21 cellular contexts compared by ENCODE assay signal in genomic region chr1:151702936-151703335, GRCh38. TPM values are rescaled to one million over a fixed set of nuclear protein-coding genes. Genes with fewer than 3 reads are reported as not detected.
A peak's percentile ranks its signal among the peaks of the same experiment; 100 is the strongest.
DNase-seq lines count a peak whose midpoint lies in the region; ATAC-seq and TF ChIP-seq lines count a peak whose summit lies in the region.
"Had no signal": no experiment of that assay in that cellular context is flagged by ENCODE, and none has a peak within 500 bp of the region (broad histone marks: within the 10 kb centered on the region; RNA-seq: fewer than 3 reads in every experiment).

No MANE protein-coding gene starts in this region.

- no peak overlapping the region for H3K27ac Mint-ChIP-seq in endodermal cell
- no peak overlapping the region for H3K27ac Mint-ChIP-seq in neural progenitor cell

- H3K4me1 Mint-ChIP-seq in endodermal cell (no peaks in the 10 kb centered on the region), neural progenitor cell (peaks cover 28% of the 10 kb centered on the region)

- no peak overlapping the region for H2BK20ac ChIP-seq in IMR-90 (ENCODE audit: low read depth, low read length)

- no peak overlapping the region for H3K18ac ChIP-seq in IMR-90 (ENCODE audit: low read depth, low read length)

- no peak overlapping the region for H3K4me3 ChIP-seq in DND-41 (ENCODE audit: low read depth in 1 of 2, low read length in 2 of 2)
- no peak overlapping the region for H3K4me3 ChIP-seq in IMR-90 (ENCODE audit: insufficient read depth, low read depth, low read length)
- no peak overlapping the region for H3K4me3 ChIP-seq in endodermal cell (ENCODE audit: low read length)
- H3K4me3 ChIP-seq in neural progenitor cell: no peak overlapping the region
- no peak overlapping the region for H3K4me3 ChIP-seq in mucosa of descending colon
- H3K4me3 ChIP-seq in dorsolateral prefrontal cortex: no peak overlapping the region
- H3K4me3 ChIP-seq: MG63, SJSA1 had no signal

- intact Hi-C loops in IMR-90 (cut with micrococcal nuclease): no loop called here
- intact Hi-C loops in mucosa of descending colon (cut with DNase I, micrococcal nuclease): no loop called here
- intact Hi-C loops in dorsolateral prefrontal cortex (cut with DNase I): no loop called here

- 63% methylated on average over 2 of the region's 8 CpGs; no CpG with 5 or more reads in 1 of the 2 experiments for WGBS in IMR-90 (ENCODE audit: extremely low coverage in 2 of 2, insufficient read length in 1 of 2), 2 experiments
- WGBS in endodermal cell (ENCODE audit: insufficient coverage in 1 of 2, insufficient read length in 1 of 2), 2 experiments: 88 to 89% methylated on average over 7 to 8 of the region's 8 CpGs

- POLR2A ChIA-PET in IMR-90 (lab: Charles Lee; ENCODE audit: unreplicated experiment): no interaction called here

- TF ChIP-seq RAD21 in IMR-90 (IDR thresholded peaks at IDR 0.05; ENCODE audit: low read length): no peak

- H2BK15ac ChIP-seq in IMR-90 (ENCODE audit: low read depth, low read length): no peak overlapping the region

- H3K79me1 ChIP-seq in IMR-90 (ENCODE audit: low read depth in 1 of 2, low read length in 2 of 2): no peaks in the 10 kb centered on the region

- H2AK5ac ChIP-seq in IMR-90 (ENCODE audit: low read depth, low read length): no peak overlapping the region

- H4K20me1 ChIP-seq in DND-41 (ENCODE audit: insufficient read depth, low read length): 0 out of 2 replicates have a peak, but pooled peaks cover 3% of the 10 kb centered on the region
- H4K20me1 ChIP-seq in IMR-90 (ENCODE audit: insufficient read depth, low read length): no peaks in the 10 kb centered on the region; the same call in 1 of the 2 replicates
- peaks cover 3% of the 10 kb centered on the region for H4K20me1 ChIP-seq in neural progenitor cell (ENCODE audit: low read depth)

- H2BK120ac ChIP-seq in IMR-90 (ENCODE audit: low read depth, low read length): no peak overlapping the region

- no peak overlapping the region for H3K27ac ChIP-seq in DND-41 (ENCODE audit: low read length)
- no peak overlapping the region for H3K27ac ChIP-seq in IMR-90 (ENCODE audit: insufficient read depth, low read length)
- peak overlapping the region; percentile 2 for H3K27ac ChIP-seq in endodermal cell (ENCODE audit: low read depth, low read length)
- H3K27ac ChIP-seq in neural progenitor cell: no peak overlapping the region
- H3K27ac ChIP-seq in dorsolateral prefrontal cortex: peak overlapping the region in 14 of 59 donors; percentile 7 to 62 (median 26)
- H3K27ac ChIP-seq: SJSA1 had no signal

- TF ChIP-seq POLR2A in IMR-90 (IDR thresholded peaks at IDR 0.05; ENCODE audit: low read depth, low read length): no peak

- H4K8ac ChIP-seq in IMR-90 (ENCODE audit: low read depth in 2 of 2, low read length in 2 of 2): no peak overlapping the region

- peak; percentile 25; the same call in 1 of the 3 replicates for ATAC-seq in DND-41 (ENCODE audit: insufficient read depth, low read depth)
- no peak for ATAC-seq in IMR-90 (ENCODE audit: low read depth)
- no peak for ATAC-seq in mucosa of descending colon
- no peak for ATAC-seq in HG03565 (IDR thresholded peaks at IDR 0.05; ENCODE audit: unreplicated experiment)
- no peak for ATAC-seq in GM19395 (IDR thresholded peaks at IDR 0.05; ENCODE audit: unreplicated experiment)
- ATAC-seq: HCT116, Right ventricle myocardium inferior had no signal

- H3F3A ChIP-seq in neural progenitor cell (ENCODE audit: low read depth): no peaks in the 10 kb centered on the region

- no peak overlapping the region for H3K4me2 ChIP-seq in DND-41 (ENCODE audit: insufficient read depth, low read length)
- H3K4me2 ChIP-seq in IMR-90 (ENCODE audit: low read depth, low read length): no peak overlapping the region
- H3K4me2 ChIP-seq in neural progenitor cell: no peak overlapping the region

- no peak overlapping the region for H2AFZ ChIP-seq in DND-41 (ENCODE audit: low read depth, low read length)
- peak overlapping the region; percentile 27 for H2AFZ ChIP-seq in IMR-90 (replicated peaks; ENCODE audit: low read length, poor library complexity)
- no peak overlapping the region for H2AFZ ChIP-seq in neural progenitor cell (replicated peaks)

- no peaks in the 10 kb centered on the region for H3K9me1 ChIP-seq in IMR-90 (ENCODE audit: insufficient read depth, low read length)

- H3K36me3 ChIP-seq in DND-41 (ENCODE audit: insufficient read depth, low read length) (peaks cover 29% of the 10 kb centered on the region), IMR-90 (ENCODE audit: control insufficient read depth, insufficient read depth, low read length) (peaks cover 22% of the 10 kb centered on the region), endodermal cell (ENCODE audit: control insufficient read depth, insufficient read depth, low read length) (peaks cover 42% of the 10 kb centered on the region), neural progenitor cell (no peaks in the 10 kb centered on the region), mucosa of descending colon (ENCODE audit: low read depth) (no peaks in the 10 kb centered on the region)

- dilution Hi-C loops in IMR-90 (cut with HindIII; ENCODE audit: low sequenced_read_pairs, unreplicated experiment): no loop called here

- CTCF ChIA-PET in IMR-90 (lab: Yijun Ruan, JAX): no interaction called here

- no peak overlapping the region for H4K5ac ChIP-seq in IMR-90 (ENCODE audit: low read depth, low read length)

- H2BK5ac ChIP-seq in IMR-90 (ENCODE audit: low read depth, low read length, poor library complexity, severe bottlenecking): no peak overlapping the region

- no peaks in the 10 kb centered on the region for H3K27me3 ChIP-seq in DND-41 (ENCODE audit: insufficient read depth, low read length, poor library complexity)
- no peaks in the 10 kb centered on the region; the same call in 1 of the 2 replicates for H3K27me3 ChIP-seq in IMR-90 (ENCODE audit: control insufficient read depth, insufficient read depth, low read length)
- no peaks in the 10 kb centered on the region for H3K27me3 ChIP-seq in endodermal cell (ENCODE audit: control insufficient read depth, insufficient read depth, low read length, poor library complexity, severe bottlenecking)
- H3K27me3 ChIP-seq in neural progenitor cell: no peaks in the 10 kb centered on the region
- no peaks in the 10 kb centered on the region for H3K27me3 ChIP-seq in dorsolateral prefrontal cortex
- H3K27me3 ChIP-seq: BE2C, MG63, SJSA1 had no signal

- H3K14ac ChIP-seq in IMR-90 (replicated peaks; ENCODE audit: low read depth, low read length): no peak overlapping the region

- TF ChIP-seq CTCF in DND-41 (IDR thresholded peaks at IDR 0.05; ENCODE audit: borderline replicate concordance, extremely low read depth, low read length, poor library complexity, severe bottlenecking): no peak
- no peak for TF ChIP-seq CTCF in IMR-90 (conservative IDR thresholded peaks at IDR 0.05; ENCODE audit: low read depth, low read length)
- TF ChIP-seq CTCF in endodermal cell (conservative IDR thresholded peaks at IDR 0.05): no peak
- TF ChIP-seq CTCF in neural progenitor cell (IDR thresholded peaks at IDR 0.05): no peak
- TF ChIP-seq CTCF in mucosa of descending colon (IDR thresholded peaks at IDR 0.05): no peak
- no peak for TF ChIP-seq CTCF in dorsolateral prefrontal cortex (IDR thresholded peaks at IDR 0.05 in 54 of 56, conservative IDR thresholded peaks at IDR 0.05 in 2 of 56; ENCODE audit: low read depth in 1 of 56, partially characterized antibody in 56 of 56)

- no peak overlapping the region for H3K4ac ChIP-seq in IMR-90 (ENCODE audit: low read depth, low read length)

- no peaks in the 10 kb centered on the region for H3K79me2 ChIP-seq in DND-41 (ENCODE audit: insufficient read depth, low read length)
- H3K79me2 ChIP-seq in neural progenitor cell (ENCODE audit: low read depth): no peaks in the 10 kb centered on the region

- no peak overlapping the region for H3K56ac ChIP-seq in IMR-90 (ENCODE audit: extremely low read depth, insufficient read depth, low read length)

- no peak overlapping the region for H4K91ac ChIP-seq in IMR-90 (ENCODE audit: insufficient read depth, low read depth, low read length)

- H3K4me1 ChIP-seq in DND-41 (ENCODE audit: insufficient read depth, low read length): peaks cover 10% of the 10 kb centered on the region; the same call in 1 of the 2 replicates
- H3K4me1 ChIP-seq in IMR-90 (ENCODE audit: control insufficient read depth, insufficient read depth, low read length): no peaks in the 10 kb centered on the region
- H3K4me1 ChIP-seq in endodermal cell (ENCODE audit: control insufficient read depth, insufficient read depth, low read length): no peaks in the 10 kb centered on the region
- H3K4me1 ChIP-seq in neural progenitor cell: no peaks in the 10 kb centered on the region
- H3K4me1 ChIP-seq in mucosa of descending colon (ENCODE audit: low read depth): peaks cover 2% of the 10 kb centered on the region
- H3K4me1 ChIP-seq: BE2C, SJSA1 had no signal

- DNase-seq in DND-41: no peak
- no peak for DNase-seq in IMR-90
- DNase-seq in endodermal cell: no peak
- no peak for DNase-seq in neural progenitor cell (ENCODE audit: low spot score)
- no peak for DNase-seq in mucosa of descending colon
- DNase-seq in dorsolateral prefrontal cortex: no peak
- DNase-seq: BE2C, MG63, NCI-H1417, NCI-H187, NCI-H446 treated with DMSO at 0.1 percent for 48 hours, NCI-H526 treated with DMSO at 0.1 percent for 48 hours, OCI-M1 had no signal

- H3K9ac ChIP-seq in DND-41 (ENCODE audit: low read depth, low read length) (no peak overlapping the region), IMR-90 (ENCODE audit: low read depth, low read length) (no peak overlapping the region), endodermal cell (ENCODE audit: extremely low read depth, low read length, poor library complexity, severe bottlenecking) (no peak overlapping the region), neural progenitor cell (peak overlapping the region; percentile 32)

- H3K23ac ChIP-seq in IMR-90 (ENCODE audit: low read depth, low read length): no peak overlapping the region

- no peak overlapping the region for H2AK9ac ChIP-seq in IMR-90 (replicated peaks; ENCODE audit: low read depth, low read length, poor library complexity)

- peaks cover 13% of the 10 kb centered on the region for H3K36me3 Mint-ChIP-seq in endodermal cell (ENCODE audit: low read depth)
- peaks cover 18% of the 10 kb centered on the region for H3K36me3 Mint-ChIP-seq in neural progenitor cell

- H3K4me3 Mint-ChIP-seq in endodermal cell (no peak overlapping the region), neural progenitor cell (no peak overlapping the region)

- H3K27me3 Mint-ChIP-seq in endodermal cell (ENCODE audit: insufficient read depth): no peaks in the 10 kb centered on the region
- H3K27me3 Mint-ChIP-seq in neural progenitor cell (ENCODE audit: insufficient read depth, low read depth): peaks cover 2% of the 10 kb centered on the region
- H3K27me3 Mint-ChIP-seq: CD4-positive, alpha-beta memory T cell had no signal

- no TSS peak for BruUV-seq in IMR-90 (replicated peaks; lab: Mats Ljungman, UMichigan)

- no peaks in the 10 kb centered on the region for H3K9me3 Mint-ChIP-seq in endodermal cell
- H3K9me3 Mint-ChIP-seq in neural progenitor cell: no peaks in the 10 kb centered on the region
- H3K9me3 Mint-ChIP-seq: CD4-positive, alpha-beta memory T cell had no signal

- H3K9me3 ChIP-seq in DND-41 (ENCODE audit: insufficient read depth, low read length, severe bottlenecking) (no peaks in the 10 kb centered on the region), IMR-90 (ENCODE audit: control insufficient read depth, insufficient read depth, low read length) (no peaks in the 10 kb centered on the region), endodermal cell (ENCODE audit: control insufficient read depth, low read length) (no peaks in the 10 kb centered on the region), neural progenitor cell (ENCODE audit: low read depth) (no peaks in the 10 kb centered on the region), mucosa of descending colon (no peaks in the 10 kb centered on the region)
- H3K9me3 ChIP-seq: BE2C, MG63, SJSA1 had no signal

- in situ Hi-C loops in IMR-90 (cut with MboI; ENCODE audit: low sequenced_read_pairs): no loop called here

RNA-seq across cellular contexts. Expression of gene CELF3, which starts 13.7 kb away (rescaled TPM):
- total RNA-seq in IMR-90 (2012; rRNA removed): not detected in 2 replicates
- not detected in 2 replicates for polyA plus RNA-seq in IMR-90 (2012; rRNA removed)
- not detected in 2 replicates for polyA plus RNA-seq in IMR-90 (2012; cell fraction: cytosol; rRNA removed)
- polyA plus RNA-seq in IMR-90 (2012; cell fraction: nucleus; rRNA removed; ENCODE audit: low replicate concordance): not detected in 2 replicates
- total RNA-seq in endodermal cell: under 1 TPM; 0.24 to 0.40 TPM
- polyA plus RNA-seq in endodermal cell (2013, experiment 1 of 2): 40.3 TPM
- 27.6 TPM for polyA plus RNA-seq in endodermal cell (2013, experiment 2 of 2)
- 0.17 and 1.1 TPM in 2 replicates for total RNA-seq in neural progenitor cell (ENCODE audit: low replicate concordance)
- 1 to 10 TPM; 2.3 to 4.3 (median 2.8) TPM for total RNA-seq in mucosa of descending colon
- total RNA-seq in dorsolateral prefrontal cortex: 100 to 1,000 TPM in 11 of 120 experiments, 10 to 100 TPM in 109; 19.5 to 121 (median 75.3) TPM
- total RNA-seq: A673; CD4-positive, alpha-beta memory T cell; Right ventricle myocardium inferior; SJSA1 had no signal
- polyA plus RNA-seq: CD4-positive, alpha-beta memory T cell had no signal

RNA-seq across cellular contexts. Expression of gene RIIAD1, which starts 18.4 kb away (rescaled TPM):
- not detected in 2 replicates for total RNA-seq in IMR-90 (2012; rRNA removed)
- polyA plus RNA-seq in IMR-90 (2012; rRNA removed): not detected in 2 replicates
- not detected in 2 replicates for polyA plus RNA-seq in IMR-90 (2012; cell fraction: cytosol; rRNA removed)
- not detected in 2 replicates for polyA plus RNA-seq in IMR-90 (2012; cell fraction: nucleus; rRNA removed; ENCODE audit: low replicate concordance)
- total RNA-seq in endodermal cell: not detected
- polyA plus RNA-seq in endodermal cell (2013, experiment 1 of 2): 0.89 TPM
- 0.87 TPM for polyA plus RNA-seq in endodermal cell (2013, experiment 2 of 2)
- not detected in 2 replicates for total RNA-seq in neural progenitor cell (ENCODE audit: low replicate concordance)
- total RNA-seq in mucosa of descending colon: not detected
- 10 to 100 TPM in 28 of 120 experiments, 1 to 10 TPM in 89, under 1 TPM in 2, not detected in 1; 0.64 to 17.9 (median 7.5) TPM for total RNA-seq in dorsolateral prefrontal cortex
- total RNA-seq: A673; CD4-positive, alpha-beta memory T cell; Daoy; SJSA1 had no signal
- polyA plus RNA-seq: CD4-positive, alpha-beta memory T cell had no signal
